1 cellular context compared by ENCODE assay signal in genomic region chr6:71406871-71407860, GRCh38.
TF ChIP-seq lines count a peak whose summit lies in the region.

No MANE protein-coding gene starts in this region.

TF ChIP-seq in H1, 55 proteins besides CTCF, POLR2A, EP300 and RAD21:
- TF ChIP-seq ATF3 (IDR thresholded peaks at IDR 0.05; ENCODE audit: insufficient read depth, low read depth, low read length) (no peak), CEBPB (IDR thresholded peaks at IDR 0.05; ENCODE audit: low read depth, low read length) (no peak), YY1 (IDR thresholded peaks at IDR 0.05; ENCODE audit: low read depth, low read length) (peak; percentile 29; the same call in 1 of the 2 replicates)
TF ChIP-seq in H1: peak in this region for 1.
